Comparison of ENCODE assay signal across 9 cellular contexts in the genomic region with DNA sequence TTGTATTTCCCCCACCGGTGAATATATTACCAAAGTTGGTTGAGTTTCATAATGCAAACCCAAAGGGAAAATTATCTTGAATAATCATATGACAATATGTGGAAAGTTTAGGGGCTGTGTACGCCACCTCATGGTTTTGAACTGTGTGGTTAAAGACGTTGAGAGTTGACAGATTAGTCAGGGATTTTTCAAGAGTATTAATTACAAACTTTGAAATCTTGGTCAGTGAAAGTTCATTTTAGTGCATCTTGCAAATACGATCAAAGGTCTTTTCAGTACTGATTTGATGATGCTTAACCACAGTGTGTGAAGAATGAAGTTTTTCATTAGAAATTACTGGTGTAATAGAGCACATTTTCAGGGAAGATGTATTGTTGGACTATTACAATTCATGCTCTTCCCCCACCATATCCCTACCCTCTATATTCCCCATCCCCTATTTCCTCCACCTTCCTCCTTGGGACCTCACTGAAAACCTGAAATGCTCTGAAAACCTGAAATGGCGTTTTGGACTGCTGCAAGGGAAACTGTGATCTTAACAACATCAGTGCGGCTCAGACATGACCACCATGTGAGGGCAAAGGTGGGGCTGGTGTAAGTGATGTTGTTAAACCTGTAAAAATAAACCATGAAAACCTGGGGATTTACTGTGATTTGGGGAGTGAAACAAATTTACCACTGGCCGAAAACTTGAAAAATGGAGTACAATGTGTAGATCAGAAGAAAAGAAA. TPM values are rescaled to one million over a fixed set of nuclear protein-coding genes. Genes with fewer than 3 reads are reported as not detected.
A peak's percentile ranks its signal among the peaks of the same experiment; 100 is the strongest.
DNase-seq lines count a peak whose midpoint lies in the region; ATAC-seq and TF ChIP-seq lines count a peak whose summit lies in the region.
"Had no signal": no experiment of that assay in that cellular context is flagged by ENCODE, and none has a peak within 500 bp of the region (broad histone marks: within the 10 kb centered on the region; RNA-seq: fewer than 3 reads in every experiment).

No MANE protein-coding gene starts in this region.

- no peak overlapping the region for H3K14ac ChIP-seq in mesenchymal stem cell (ENCODE audit: low read length in 2 of 2)

- DNase-seq in activated naive CD4-positive, alpha-beta T cell treated with Interleukin-2 at 50 U/mL for 16 hours = peak; percentile 40
- DNase-seq in activated naive CD4-positive, alpha-beta T cell (lab: John Stamatoyannopoulos, UW) = no peak
- peak; percentile 17 for DNase-seq in PC-3
- DNase-seq in smooth muscle cell (lab: John Stamatoyannopoulos, UW; ENCODE audit: unreplicated experiment) = no peak
- DNase-seq in mesenchymal stem cell = no peak
- DNase-seq in epidermal melanocyte (ENCODE audit: insufficient read length, low spot score) = no peak

- H3K9ac ChIP-seq in PC-3 (ENCODE audit: low read length) (no peak overlapping the region), smooth muscle cell (ENCODE audit: low read depth) (no peak overlapping the region), mesenchymal stem cell (ENCODE audit: low read length) (no peak overlapping the region)

- CTCF ChIA-PET in PC-3 (lab: Charles Lee) = no interaction called here

- peak overlapping the region; percentile 91 for H3K27ac Mint-ChIP-seq in stimulated activated memory B cell treated with anti-CD40 and anti-IgM and Interleukin-4, amounts not matched to agents 10 μg/mL and 1 μg/mL and 100 μg/mL, for 72 hours

- no peaks in the 10 kb centered on the region for H3K36me3 ChIP-seq in PC-3 (ENCODE audit: low read depth, low read length)
- H3K36me3 ChIP-seq in smooth muscle cell (ENCODE audit: low read depth) = no peaks in the 10 kb centered on the region
- H3K36me3 ChIP-seq in mesenchymal stem cell (ENCODE audit: control insufficient read depth in 1 of 2, insufficient read depth in 2 of 2, low read depth in 1 of 2, low read length in 2 of 2) = no peaks in the 10 kb centered on the region
- H3K36me3 ChIP-seq: right atrium auricular region had no signal

- no peaks in the 10 kb centered on the region for H3K27me3 ChIP-seq in PC-3 (ENCODE audit: low read length)
- H3K27me3 ChIP-seq in smooth muscle cell (ENCODE audit: low read depth) = peaks cover 44% of the 10 kb centered on the region
- H3K27me3 ChIP-seq in mesenchymal stem cell (ENCODE audit: control insufficient read depth in 1 of 2, insufficient read depth in 1 of 2, low read length in 2 of 2) = peaks cover 38 to 48% of the 10 kb centered on the region in 2 experiments

- whole genome bisulfite sequencing in smooth muscle cell (ENCODE audit: low lambda C conversion rate) = 82% methylated on average over 7 of the region's 7 CpGs
- WGBS in mesenchymal stem cell = 79% methylated on average over 6 of the region's 7 CpGs

- H3K4me1 ChIP-seq in PC-3 (ENCODE audit: insufficient read depth, low read length) = peaks cover 10% of the 10 kb centered on the region
- H3K4me1 ChIP-seq in smooth muscle cell (ENCODE audit: low read depth) = peaks cover 19% of the 10 kb centered on the region
- H3K4me1 ChIP-seq in mesenchymal stem cell (ENCODE audit: control insufficient read depth, insufficient read depth, low read depth, low read length) = peaks cover 29% of the 10 kb centered on the region

- H3K36me3 Mint-ChIP-seq in stimulated activated memory B cell treated with anti-CD40 and anti-IgM and Interleukin-4, amounts not matched to agents 10 μg/mL and 1 μg/mL and 100 μg/mL, for 72 hours = peaks cover 4% of the 10 kb centered on the region

- no peak overlapping the region for H3K4ac ChIP-seq in mesenchymal stem cell (ENCODE audit: low read depth in 1 of 2, low read length in 2 of 2)

- TF ChIP-seq CTCF in PC-3 (conservative IDR thresholded peaks at IDR 0.05; ENCODE audit: low read depth, low read length) (peak; percentile 20; the same call in 1 of the 2 replicates), smooth muscle cell (IDR thresholded peaks at IDR 0.05; ENCODE audit: borderline replicate concordance, insufficient read depth, poor library complexity, severe bottlenecking) (no peak)

- intact Hi-C loops in PC-3 (cut with micrococcal nuclease) = no loop called here

- H3K4me2 ChIP-seq in PC-3 (ENCODE audit: low read length) (peak overlapping the region; percentile 79; the same call in 1 of the 2 replicates), smooth muscle cell (no peak overlapping the region), mesenchymal stem cell (ENCODE audit: low read length, poor library complexity, severe bottlenecking) (no peak overlapping the region)

- H4K91ac ChIP-seq in mesenchymal stem cell (ENCODE audit: low read length) = no peak overlapping the region

- H2BK15ac ChIP-seq in mesenchymal stem cell (ENCODE audit: low read depth, poor library complexity, severe bottlenecking) = no peak overlapping the region

- H3K4me1 Mint-ChIP-seq in stimulated activated memory B cell treated with anti-CD40 and anti-IgM and Interleukin-4, amounts not matched to agents 10 μg/mL and 1 μg/mL and 100 μg/mL, for 72 hours = peaks cover 41% of the 10 kb centered on the region

- H4K8ac ChIP-seq in mesenchymal stem cell (ENCODE audit: low read length) = no peak overlapping the region

- no TSS peak for BruUV-seq in PC-3 (replicated peaks; lab: Mats Ljungman, UMichigan)

- no peaks in the 10 kb centered on the region for H3K9me3 Mint-ChIP-seq in stimulated activated memory B cell treated with anti-CD40 and anti-IgM and Interleukin-4, amounts not matched to agents 10 μg/mL and 1 μg/mL and 100 μg/mL, for 72 hours

- H3K4me3 ChIP-seq in PC-3 (ENCODE audit: low read length) = no peak overlapping the region
- H3K4me3 ChIP-seq in smooth muscle cell = no peak overlapping the region
- no peak overlapping the region for H3K4me3 ChIP-seq in mesenchymal stem cell (ENCODE audit: insufficient read depth in 1 of 2, low read depth in 1 of 2, low read length in 2 of 2)

- no peak overlapping the region for H3K23ac ChIP-seq in mesenchymal stem cell (ENCODE audit: low read length in 2 of 2)

- peaks cover 25% of the 10 kb centered on the region for H3K27me3 Mint-ChIP-seq in stimulated activated memory B cell treated with anti-CD40 and anti-IgM and Interleukin-4, amounts not matched to agents 10 μg/mL and 1 μg/mL and 100 μg/mL, for 72 hours

- H2AFZ ChIP-seq in PC-3 (ENCODE audit: low read length) (no peak overlapping the region), smooth muscle cell (ENCODE audit: low read depth) (no peak overlapping the region), mesenchymal stem cell (ENCODE audit: low read depth, low read length) (no peak overlapping the region)

- no peak overlapping the region for H2BK12ac ChIP-seq in mesenchymal stem cell (ENCODE audit: low read length in 2 of 2)

- H3K9me3 ChIP-seq in PC-3 (ENCODE audit: low read length) (no peaks in the 10 kb centered on the region), smooth muscle cell (replicated peaks; ENCODE audit: low read depth) (no peaks in the 10 kb centered on the region), mesenchymal stem cell (ENCODE audit: control insufficient read depth, low read length) (no peaks in the 10 kb centered on the region)
- H3K9me3 ChIP-seq: right atrium auricular region had no signal

- peak overlapping the region; percentile 24 for H3K4me3 Mint-ChIP-seq in stimulated activated memory B cell treated with anti-CD40 and anti-IgM and Interleukin-4, amounts not matched to agents 10 μg/mL and 1 μg/mL and 100 μg/mL, for 72 hours

- no peak overlapping the region for H3K18ac ChIP-seq in mesenchymal stem cell (ENCODE audit: low read depth in 1 of 2, low read length in 2 of 2)

- H3F3A ChIP-seq in PC-3 (ENCODE audit: low read length, unreplicated experiment) (no peaks in the 10 kb centered on the region), smooth muscle cell (ENCODE audit: low read depth) (no peaks in the 10 kb centered on the region)

- no peak overlapping the region for H2BK5ac ChIP-seq in mesenchymal stem cell (ENCODE audit: low read depth, low read length, poor library complexity, severe bottlenecking)

- no peak overlapping the region for H2AK5ac ChIP-seq in mesenchymal stem cell (ENCODE audit: low read length, severe bottlenecking)

- H3K27ac ChIP-seq in PC-3 (ENCODE audit: low read length) (no peak overlapping the region), smooth muscle cell (ENCODE audit: low read depth) (no peak overlapping the region), mesenchymal stem cell (ENCODE audit: low read length, poor library complexity, severe bottlenecking) (no peak overlapping the region)
- H3K27ac ChIP-seq: right atrium auricular region had no signal

- H3K79me1 ChIP-seq in mesenchymal stem cell (replicated peaks; ENCODE audit: low read length, poor library complexity, severe bottlenecking) = no peaks in the 10 kb centered on the region

- H3K79me2 ChIP-seq in PC-3 (ENCODE audit: low read length) = peaks cover 4% of the 10 kb centered on the region
- H3K79me2 ChIP-seq in smooth muscle cell (ENCODE audit: low read depth) = no peaks in the 10 kb centered on the region

- ATAC-seq in GM21619 (IDR thresholded peaks at IDR 0.05; ENCODE audit: unreplicated experiment) = peak; percentile 35
- no peak for ATAC-seq in PC-3
- ATAC-seq in stimulated activated memory B cell treated with anti-CD40 and anti-IgM and Interleukin-4, amounts not matched to agents 10 μg/mL and 1 μg/mL and 100 μg/mL, for 72 hours = peak; percentile 21

- H3K9me2 ChIP-seq in PC-3 (replicated peaks; ENCODE audit: low read length) = no peaks in the 10 kb centered on the region

- POLR2A ChIA-PET in PC-3 (lab: Charles Lee; ENCODE audit: unreplicated experiment) = no interaction called here

- no peak overlapping the region for H2BK120ac ChIP-seq in mesenchymal stem cell (ENCODE audit: low read depth, low read length)

- H4K20me1 ChIP-seq in PC-3 (ENCODE audit: low read length) = 0 out of 2 replicates have a peak, but pooled peaks cover 3% of the 10 kb centered on the region
- H4K20me1 ChIP-seq in smooth muscle cell (ENCODE audit: low read depth) = peaks cover 3% of the 10 kb centered on the region

RNA-seq across cellular contexts. Expression of gene BCL2L11, which starts 4.5 kb away (rescaled TPM):
- total RNA-seq in PC-3 (2014; rRNA removed) (11.3 and 24.6 TPM in 2 replicates), smooth muscle cell (7.2 and 10.0 TPM in 2 replicates)
- 4.9 and 6.6 TPM in 2 replicates for polyA plus RNA-seq in smooth muscle cell
- polyA plus RNA-seq in mesenchymal stem cell (2013, experiment 1 of 2) = 2.5 TPM
- polyA plus RNA-seq in mesenchymal stem cell (2013, experiment 2 of 2) = 2.2 TPM

Comparison
In these comparisons a context has a peak if more than half of its experiments do, and no peak if none do; other contexts are left out.
1. DNase-seq: peak in activated naive CD4-positive, alpha-beta T cell treated with Interleukin-2 at 50 U/mL for 16 hours (single experiment) and PC-3 (single experiment); none in activated naive CD4-positive, alpha-beta T cell (0 of 4), smooth muscle cell (single experiment), mesenchymal stem cell (single experiment) and epidermal melanocyte (single experiment).